In the genomic region with DNA sequence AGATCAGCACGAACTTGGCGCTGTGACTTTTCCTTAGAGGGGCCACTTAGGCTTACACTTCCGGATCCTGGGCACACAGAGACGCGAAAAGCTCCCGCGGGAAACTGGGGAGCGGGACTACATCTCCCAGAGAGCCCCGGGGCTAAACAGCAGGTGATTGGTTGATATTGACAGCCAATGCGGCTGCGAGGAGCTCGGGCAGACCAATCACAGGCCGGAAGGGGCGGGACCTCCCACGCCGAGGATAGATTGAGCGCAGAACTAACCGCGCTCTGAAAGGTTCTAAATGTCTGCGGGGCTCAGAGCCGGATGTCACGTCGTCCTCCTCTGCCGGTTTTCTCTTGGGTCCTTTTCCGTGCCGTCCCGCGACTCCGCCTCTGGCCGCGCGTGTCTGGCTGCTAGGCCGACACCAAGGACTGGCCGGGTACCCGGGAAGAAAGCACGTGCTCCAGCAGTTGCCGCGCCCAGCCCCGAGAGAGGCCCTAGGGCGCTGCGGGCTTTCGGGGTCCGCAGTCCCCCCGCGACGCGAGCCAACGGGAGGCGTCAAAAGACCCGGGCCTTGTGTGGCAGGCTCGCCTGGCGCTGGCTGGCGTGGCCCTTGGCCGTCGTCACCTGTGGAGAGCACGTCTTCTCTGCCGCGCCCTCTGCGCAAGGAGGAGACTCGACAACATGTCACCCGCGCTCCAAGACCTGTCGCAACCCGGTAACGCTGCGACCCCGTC, we compare ENCODE assay signal across 8 cellular contexts. TPM values are rescaled to one million over a fixed set of nuclear protein-coding genes. Genes with fewer than 3 reads are reported as not detected.
DNase-seq lines count a peak whose midpoint lies in the region; FAIRE-seq and TF ChIP-seq lines count a peak whose summit lies in the region.

Gene MTR (plus strand): TSS at position 258 of the 722 bp plus-strand sequence. CDS start 412 bp downstream, at position 670.

- peak within 1 kb of the TSS; percentile 94 for H3K4me2 ChIP-seq in neuronal stem cell (ENCODE audit: insufficient read depth, low read length, poor library complexity, severe bottlenecking)

- FAIRE-seq in frontal cortex (lab: Jason Lieb, UNC), result peak; percentile 94

- H2BK5ac ChIP-seq in neuronal stem cell (ENCODE audit: low read length), result peak within 1 kb of the TSS; percentile 95

- peak within 1 kb of the TSS; percentile 28 for H3K4ac ChIP-seq in neuronal stem cell (ENCODE audit: low read length)

- peak within 1 kb of the TSS; percentile 95 for H2AFZ ChIP-seq in neuronal stem cell (ENCODE audit: low read length)

- no peaks in the 10 kb centered on the region for H3K4me1 ChIP-seq in neuronal stem cell (ENCODE audit: control insufficient read depth in 2 of 2, insufficient read depth in 1 of 2, low read depth in 1 of 2, low read length in 2 of 2)

- H2BK15ac ChIP-seq in neuronal stem cell (ENCODE audit: low read length), result peak within 1 kb of the TSS; percentile 54

- H3K36me3 ChIP-seq in neuronal stem cell (replicated peaks in 1 of 2; ENCODE audit: control insufficient read depth in 2 of 2, insufficient read depth in 2 of 2, low read length in 2 of 2), result peaks cover 0 to 5% of the 10 kb centered on the region in 2 donors

- TF ChIP-seq CTCF in HFF-Myc (IDR thresholded peaks at IDR 0.05; ENCODE audit: low read depth, low read length, missing control alignments), result no peak
- no peak for TF ChIP-seq CTCF in subcutaneous adipose tissue (IDR thresholded peaks at IDR 0.05; ENCODE audit: low read depth)

- peaks cover 27% of the 10 kb centered on the region for H3K4me1 Mint-ChIP-seq in activated naive CD4-positive, alpha-beta T cell treated with anti-CD3 and anti-CD28 coated beads for 36 hours (ENCODE audit: low read depth)

- peak within 1 kb of the TSS; percentile 49 for H3K27ac ChIP-seq in neuronal stem cell (replicated peaks; ENCODE audit: low read length)

- no peak within 1 kb of the TSS for H2BK120ac ChIP-seq in neuronal stem cell (ENCODE audit: low read depth, low read length)

- peak within 1 kb of the TSS; percentile 98 for H3K9ac ChIP-seq in neuronal stem cell (ENCODE audit: low read depth, low read length, poor library complexity)

- WGBS in neuronal stem cell (ENCODE audit: extremely low coverage in 2 of 2, insufficient read length in 2 of 2, insufficient replicate concordance in 1 of 2), 2 donors, result no CpG with 5 or more reads among the region's 67 CpGs

- no peak within 1 kb of the TSS for H2BK12ac ChIP-seq in neuronal stem cell (ENCODE audit: low read length)

- no peak within 1 kb of the TSS for H2AK5ac ChIP-seq in neuronal stem cell (ENCODE audit: low read depth, low read length)

- no peaks in the 10 kb centered on the region for H3K9me3 Mint-ChIP-seq in activated naive CD4-positive, alpha-beta T cell treated with anti-CD3 and anti-CD28 coated beads for 36 hours

- H3K79me1 ChIP-seq in neuronal stem cell (ENCODE audit: low read depth, low read length), result no peaks in the 10 kb centered on the region

- no peak within 1 kb of the TSS for H4K91ac ChIP-seq in neuronal stem cell (ENCODE audit: low read depth, low read length, poor library complexity)

- H3K23ac ChIP-seq in neuronal stem cell (ENCODE audit: low read depth, low read length, poor library complexity), result peak within 1 kb of the TSS; percentile 78

- no peaks in the 10 kb centered on the region for H3K36me3 Mint-ChIP-seq in activated naive CD4-positive, alpha-beta T cell treated with anti-CD3 and anti-CD28 coated beads for 36 hours (ENCODE audit: low read depth)

- H3K27me3 Mint-ChIP-seq in activated naive CD4-positive, alpha-beta T cell treated with anti-CD3 and anti-CD28 coated beads for 36 hours (ENCODE audit: low read depth), result no peaks in the 10 kb centered on the region

- DNase-seq in GM03348 (ENCODE audit: low spot score) (peak; percentile 100), HFF-Myc (ENCODE audit: extremely low read depth, low read depth) (peak; percentile 97), NAMALWA (ENCODE audit: low spot score) (peak; percentile 98), SK-N-DZ (ENCODE audit: low spot score) (peak; percentile 99), frontal cortex (ENCODE audit: low spot score in 2 of 2) (peak; percentile 94 to 97), neuronal stem cell (ENCODE audit: low spot score) (peak; percentile 94)
- DNase-seq in activated naive CD4-positive, alpha-beta T cell treated with anti-CD3 and anti-CD28 coated beads for 36 hours, result peak; percentile 98

- peak within 1 kb of the TSS; percentile 99 for H3K4me3 ChIP-seq in HFF-Myc (replicated peaks; ENCODE audit: low read depth, low read length)
- H3K4me3 ChIP-seq in neuronal stem cell (ENCODE audit: low read length in 2 of 2), result peak within 1 kb of the TSS; percentile 90 to 92

- intact Hi-C loops in activated naive CD4-positive, alpha-beta T cell treated with anti-CD3 and anti-CD28 coated beads for 36 hours (cut with micrococcal nuclease), result loop anchor here (1.0 to 10.0 kb wide), 10 partner anchors 36 to 1630 kb away; partner anchors contain the start of genes ACTN2, B3GALNT2, HEATR1 and LYST

- H3K18ac ChIP-seq in neuronal stem cell (ENCODE audit: low read length), result peak within 1 kb of the TSS; percentile 95

- peak within 1 kb of the TSS; percentile 80 for H3K4me3 Mint-ChIP-seq in activated naive CD4-positive, alpha-beta T cell treated with anti-CD3 and anti-CD28 coated beads for 36 hours

- H3K9me3 ChIP-seq in neuronal stem cell (replicated peaks in 1 of 2; ENCODE audit: control insufficient read depth in 2 of 2, insufficient read depth in 1 of 2, low read depth in 1 of 2, low read length in 2 of 2), result no peaks in the 10 kb centered on the region

- CTCF ChIA-PET in activated naive CD4-positive, alpha-beta T cell treated with anti-CD3 and anti-CD28 coated beads for 36 hours (lab: Charles Lee), result interaction anchor here (1.4 to 1.9 kb wide), 2 partner anchors 36 to 74 kb away, joined by 7 to 12 read pairs; no protein-coding TSS in a partner anchor

- peaks cover 0 to 4% (median 0%) of the 10 kb centered on the region in 3 experiments for H3K27me3 ChIP-seq in neuronal stem cell (ENCODE audit: control insufficient read depth in 3 of 3, insufficient read depth in 3 of 3, low read depth in 1 of 3, low read length in 3 of 3)

- H4K8ac ChIP-seq in neuronal stem cell (ENCODE audit: low read depth, low read length), result peak within 1 kb of the TSS; percentile 98

- peak within 1 kb of the TSS; percentile 95 for H3K14ac ChIP-seq in neuronal stem cell (ENCODE audit: low read length)

- H3K27ac Mint-ChIP-seq in activated naive CD4-positive, alpha-beta T cell treated with anti-CD3 and anti-CD28 coated beads for 36 hours, result peak within 1 kb of the TSS; percentile 86

RNA-seq across cellular contexts. Expression of gene MTR, which starts in this region (rescaled TPM):
- 19.9 and 23.3 TPM in 2 replicates for polyA plus RNA-seq in SK-N-DZ (2014; cell fraction: cytosol; rRNA removed)
- 20.1 and 25.5 TPM in 2 replicates for polyA plus RNA-seq in SK-N-DZ (2014; cell fraction: nucleus; rRNA removed)
- 10 to 100 TPM; 55.3 to 57.6 TPM for total RNA-seq in activated naive CD4-positive, alpha-beta T cell treated with anti-CD3 and anti-CD28 coated beads for 36 hours
- total RNA-seq in frontal cortex, result 24.1 TPM
- polyA plus RNA-seq in neuronal stem cell (2013, experiment 1 of 2), result 6.7 TPM
- polyA plus RNA-seq in neuronal stem cell (2013, experiment 2 of 2), result 7.0 TPM
- 10 to 100 TPM; 26.1 to 41.6 (median 32.8) TPM for total RNA-seq in subcutaneous adipose tissue

Comparison
In these comparisons a context has a peak if more than half of its experiments do, and no peak if none do; other contexts are left out.
1. Peak in every context shown above with its lines: DNase-seq, H3K4me3 ChIP-seq and H3K27ac ChIP-seq.